In the genomic region with DNA sequence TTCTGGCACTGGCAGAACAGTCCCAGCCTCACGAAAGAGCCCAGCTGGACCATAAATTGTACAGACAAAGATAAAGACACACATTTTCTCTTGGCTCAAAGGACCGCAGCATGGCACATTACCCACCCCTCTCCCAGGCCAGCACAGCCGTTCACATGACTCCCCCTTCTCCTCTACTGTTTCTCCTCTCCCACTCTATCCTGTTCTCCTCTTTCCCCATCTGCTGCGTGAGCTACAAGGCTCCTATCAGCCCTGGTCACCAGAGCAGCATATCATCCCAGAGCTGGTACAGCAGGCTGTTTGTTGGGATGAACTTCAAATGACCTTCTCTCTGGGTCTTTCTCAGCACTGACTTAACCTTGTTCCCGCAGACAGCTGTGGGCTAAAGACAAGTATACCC, we compare ENCODE assay signal across 1 cellular context.
TF ChIP-seq lines count a peak whose summit lies in the region.

No MANE protein-coding gene starts in this region.

TF ChIP-seq in SK-N-SH, 30 proteins besides CTCF, POLR2A, EP300 and RAD21 (continued from another document):
- TF ChIP-seq, protein P1, sequence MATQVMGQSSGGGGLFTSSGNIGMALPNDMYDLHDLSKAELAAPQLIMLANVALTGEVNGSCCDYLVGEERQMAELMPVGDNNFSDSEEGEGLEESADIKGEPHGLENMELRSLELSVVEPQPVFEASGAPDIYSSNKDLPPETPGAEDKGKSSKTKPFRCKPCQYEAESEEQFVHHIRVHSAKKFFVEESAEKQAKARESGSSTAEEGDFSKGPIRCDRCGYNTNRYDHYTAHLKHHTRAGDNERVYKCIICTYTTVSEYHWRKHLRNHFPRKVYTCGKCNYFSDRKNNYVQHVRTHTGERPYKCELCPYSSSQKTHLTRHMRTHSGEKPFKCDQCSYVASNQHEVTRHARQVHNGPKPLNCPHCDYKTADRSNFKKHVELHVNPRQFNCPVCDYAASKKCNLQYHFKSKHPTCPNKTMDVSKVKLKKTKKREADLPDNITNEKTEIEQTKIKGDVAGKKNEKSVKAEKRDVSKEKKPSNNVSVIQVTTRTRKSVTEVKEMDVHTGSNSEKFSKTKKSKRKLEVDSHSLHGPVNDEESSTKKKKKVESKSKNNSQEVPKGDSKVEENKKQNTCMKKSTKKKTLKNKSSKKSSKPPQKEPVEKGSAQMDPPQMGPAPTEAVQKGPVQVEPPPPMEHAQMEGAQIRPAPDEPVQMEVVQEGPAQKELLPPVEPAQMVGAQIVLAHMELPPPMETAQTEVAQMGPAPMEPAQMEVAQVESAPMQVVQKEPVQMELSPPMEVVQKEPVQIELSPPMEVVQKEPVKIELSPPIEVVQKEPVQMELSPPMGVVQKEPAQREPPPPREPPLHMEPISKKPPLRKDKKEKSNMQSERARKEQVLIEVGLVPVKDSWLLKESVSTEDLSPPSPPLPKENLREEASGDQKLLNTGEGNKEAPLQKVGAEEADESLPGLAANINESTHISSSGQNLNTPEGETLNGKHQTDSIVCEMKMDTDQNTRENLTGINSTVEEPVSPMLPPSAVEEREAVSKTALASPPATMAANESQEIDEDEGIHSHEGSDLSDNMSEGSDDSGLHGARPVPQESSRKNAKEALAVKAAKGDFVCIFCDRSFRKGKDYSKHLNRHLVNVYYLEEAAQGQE (IDR thresholded peaks at IDR 0.05; ENCODE audit: low read depth, low read length) = no peak
- TF ChIP-seq GABPA (IDR thresholded peaks at IDR 0.05; ENCODE audit: low read depth) (no peak), YY1 (IDR thresholded peaks at IDR 0.05; ENCODE audit: low read depth) (no peak), TCF12 (IDR thresholded peaks at IDR 0.05) (no peak), SMC3 (IDR thresholded peaks at IDR 0.05; ENCODE audit: low read depth, low read length) (no peak)
- TF ChIP-seq, protein P2, sequence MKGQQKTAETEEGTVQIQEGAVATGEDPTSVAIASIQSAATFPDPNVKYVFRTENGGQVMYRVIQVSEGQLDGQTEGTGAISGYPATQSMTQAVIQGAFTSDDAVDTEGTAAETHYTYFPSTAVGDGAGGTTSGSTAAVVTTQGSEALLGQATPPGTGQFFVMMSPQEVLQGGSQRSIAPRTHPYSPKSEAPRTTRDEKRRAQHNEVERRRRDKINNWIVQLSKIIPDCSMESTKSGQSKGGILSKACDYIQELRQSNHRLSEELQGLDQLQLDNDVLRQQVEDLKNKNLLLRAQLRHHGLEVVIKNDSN (IDR thresholded peaks at IDR 0.05; ENCODE audit: borderline replicate concordance, low read depth) = no peak
TF ChIP-seq in SK-N-SH: peak in this region for 0.
